Comparison of ENCODE assay signal across 18 cellular contexts in the genomic region with DNA sequence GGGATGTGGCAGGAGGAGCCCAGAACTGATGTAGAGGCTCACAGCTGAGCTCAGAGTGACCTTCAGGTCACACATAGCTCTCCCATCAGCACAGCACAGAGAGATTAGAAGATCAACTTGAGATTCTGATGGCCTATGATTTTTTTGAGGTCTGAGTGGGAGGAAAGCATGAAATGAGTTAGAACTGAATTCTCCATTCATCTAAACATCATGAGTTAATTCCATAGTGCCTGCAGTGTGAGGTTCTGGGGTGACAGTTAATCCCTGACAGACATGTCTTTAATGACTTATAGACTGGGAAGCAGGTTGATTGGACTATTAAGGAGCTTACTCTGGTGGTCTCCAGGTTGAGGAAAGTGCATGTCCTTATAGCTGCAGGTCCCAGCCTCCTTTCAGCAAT. TPM values are rescaled to one million over a fixed set of nuclear protein-coding genes. Genes with fewer than 3 reads are reported as not detected.
DNase-seq lines count a peak whose midpoint lies in the region; ATAC-seq lines count a peak whose summit lies in the region.
"Had no signal": no experiment of that assay in that cellular context is flagged by ENCODE, and none has a peak within 500 bp of the region (broad histone marks: within the 10 kb centered on the region; RNA-seq: fewer than 3 reads in every experiment).

No MANE protein-coding gene starts in this region.

- no peak overlapping the region for H3K4me3 Mint-ChIP-seq in activated T-cell treated with anti-CD3 and anti-CD28 coated beads, Interleukin-2, amount 50 U/mL, for 4 hours
- no peak overlapping the region for H3K4me3 Mint-ChIP-seq in IgD-negative memory B cell
- H3K4me3 Mint-ChIP-seq in central memory CD8-positive, alpha-beta T cell, result no peak overlapping the region
- H3K4me3 Mint-ChIP-seq in stimulated activated effector memory CD8-positive, alpha-beta T cell treated with anti-CD3 and anti-CD28 coated beads, Interleukin-12 subunit alpha, Interleukin-12 subunit beta, amount 100 ng/mL, for 72 hours, result no peak overlapping the region

- peaks cover 9% of the 10 kb centered on the region for H3K36me3 Mint-ChIP-seq in activated T-cell treated with anti-CD3 and anti-CD28 coated beads, Interleukin-2, amount 50 U/mL, for 4 hours (ENCODE audit: insufficient read depth)
- H3K36me3 Mint-ChIP-seq in IgD-negative memory B cell, result peaks cover 3% of the 10 kb centered on the region
- peaks cover 11% of the 10 kb centered on the region for H3K36me3 Mint-ChIP-seq in central memory CD8-positive, alpha-beta T cell (ENCODE audit: insufficient read depth)
- no peaks in the 10 kb centered on the region for H3K36me3 Mint-ChIP-seq in stimulated activated effector memory CD8-positive, alpha-beta T cell treated with anti-CD3 and anti-CD28 coated beads, Interleukin-12 subunit alpha, Interleukin-12 subunit beta, amount 100 ng/mL, for 72 hours

- H3K4me1 Mint-ChIP-seq in activated T-cell treated with anti-CD3 and anti-CD28 coated beads, Interleukin-2, amount 50 U/mL, for 4 hours (ENCODE audit: low read depth), result peaks cover 72% of the 10 kb centered on the region
- peaks cover 20 to 32% (median 22%) of the 10 kb centered on the region in 3 donors for H3K4me1 Mint-ChIP-seq in IgD-negative memory B cell
- H3K4me1 Mint-ChIP-seq in central memory CD8-positive, alpha-beta T cell, result peaks cover 66% of the 10 kb centered on the region
- peaks cover 77% of the 10 kb centered on the region for H3K4me1 Mint-ChIP-seq in stimulated activated effector memory CD8-positive, alpha-beta T cell treated with anti-CD3 and anti-CD28 coated beads, Interleukin-12 subunit alpha, Interleukin-12 subunit beta, amount 100 ng/mL, for 72 hours

- no peaks in the 10 kb centered on the region for H3K9me3 Mint-ChIP-seq in activated T-cell treated with anti-CD3 and anti-CD28 coated beads, Interleukin-2, amount 50 U/mL, for 4 hours
- no peaks in the 10 kb centered on the region for H3K9me3 Mint-ChIP-seq in IgD-negative memory B cell
- H3K9me3 Mint-ChIP-seq in central memory CD8-positive, alpha-beta T cell, result no peaks in the 10 kb centered on the region
- H3K9me3 Mint-ChIP-seq in stimulated activated effector memory CD8-positive, alpha-beta T cell treated with anti-CD3 and anti-CD28 coated beads, Interleukin-12 subunit alpha, Interleukin-12 subunit beta, amount 100 ng/mL, for 72 hours, result no peaks in the 10 kb centered on the region

- peak; percentile 20 to 24 for ATAC-seq in activated T-cell treated with anti-CD3 and anti-CD28 coated beads, Interleukin-2, amount 50 U/mL, for 4 hours
- ATAC-seq in central memory CD8-positive, alpha-beta T cell (replicated peaks; ENCODE audit: extremely low read depth, poor library complexity, severe bottlenecking), result no peak
- ATAC-seq in stimulated activated effector memory CD8-positive, alpha-beta T cell treated with anti-CD3 and anti-CD28 coated beads, Interleukin-12 subunit alpha, Interleukin-12 subunit beta, amount 100 ng/mL, for 72 hours, result peak; percentile 84
- no peak for ATAC-seq in GM18502 (IDR thresholded peaks at IDR 0.05; ENCODE audit: poor library complexity, unreplicated experiment)
- ATAC-seq: Right ventricle myocardium inferior had no signal

- DNase-seq in activated T-cell treated with anti-CD3 and anti-CD28 coated beads, Interleukin-2, amount 50 U/mL, for 4 hours, result no peak
- DNase-seq in activated T-cell treated with anti-CD3 and anti-CD28 coated beads, Interleukin-2, amount 50 U/mL, for 48 hours, result no peak
- DNase-seq in central memory CD8-positive, alpha-beta T cell (ENCODE audit: low spot score in 2 of 2), result no peak
- DNase-seq in stimulated activated effector memory CD8-positive, alpha-beta T cell treated with anti-CD3 and anti-CD28 coated beads, Interleukin-12 subunit alpha, Interleukin-12 subunit beta, amount 100 ng/mL, for 72 hours (ENCODE audit: low spot score in 2 of 2), result no peak
- DNase-seq in NCI-H2081 (lab: John Stamatoyannopoulos, UW), result no peak
- DNase-seq in stimulated activated naive CD4-positive, alpha-beta T cell treated with Interleukin-2 at 50 U/mL for 16 hours (lab: John Stamatoyannopoulos, UW), result no peak
- DNase-seq: Calu3, DMS53, H7, Kasumi-1, MM.1S, NCI-H1105, NCI-H1694, NCI-H226, NCI-H524 treated with DMSO at 0.1 percent for 48 hours had no signal

- peak overlapping the region in 2 of 3 donors; percentile 7 to 66 for H3K27ac Mint-ChIP-seq in IgD-negative memory B cell
- H3K27ac Mint-ChIP-seq in central memory CD8-positive, alpha-beta T cell (ENCODE audit: low read depth), result peak overlapping the region; percentile 16
- H3K27ac Mint-ChIP-seq in stimulated activated effector memory CD8-positive, alpha-beta T cell treated with anti-CD3 and anti-CD28 coated beads, Interleukin-12 subunit alpha, Interleukin-12 subunit beta, amount 100 ng/mL, for 72 hours, result peak overlapping the region; percentile 63

- H3K27me3 Mint-ChIP-seq in activated T-cell treated with anti-CD3 and anti-CD28 coated beads, Interleukin-2, amount 50 U/mL, for 4 hours (ENCODE audit: low read depth), result no peaks in the 10 kb centered on the region
- H3K27me3 Mint-ChIP-seq in IgD-negative memory B cell, result no peaks in the 10 kb centered on the region
- no peaks in the 10 kb centered on the region for H3K27me3 Mint-ChIP-seq in central memory CD8-positive, alpha-beta T cell

RNA-seq across cellular contexts. Expression of a gene that starts 22.4 kb away (rescaled TPM):
- 1 to 10 TPM; 4.4 to 6.3 (median 5.7) TPM for total RNA-seq in activated T-cell treated with anti-CD3 and anti-CD28 coated beads, Interleukin-2, amount 50 U/mL, for 4 hours
- 1.9 TPM for polyA plus RNA-seq in IgD-negative memory B cell

Comparison
In these comparisons a context has a peak if more than half of its experiments do, and no peak if none do; other contexts are left out.
1. ATAC-seq: peak in activated T-cell treated with anti-CD3 and anti-CD28 coated beads, Interleukin-2, amount 50 U/mL, for 4 hours (2 of 2) and stimulated activated effector memory CD8-positive, alpha-beta T cell treated with anti-CD3 and anti-CD28 coated beads, Interleukin-12 subunit alpha, Interleukin-12 subunit beta, amount 100 ng/mL, for 72 hours (single experiment); none in central memory CD8-positive, alpha-beta T cell (single experiment) and GM18502 (single experiment).
2. Peak in every context shown above with its lines, with median percentiles within 50 percentile points of each other: H3K27ac Mint-ChIP-seq.